1 cellular context compared by ENCODE assay signal in the genomic region with DNA sequence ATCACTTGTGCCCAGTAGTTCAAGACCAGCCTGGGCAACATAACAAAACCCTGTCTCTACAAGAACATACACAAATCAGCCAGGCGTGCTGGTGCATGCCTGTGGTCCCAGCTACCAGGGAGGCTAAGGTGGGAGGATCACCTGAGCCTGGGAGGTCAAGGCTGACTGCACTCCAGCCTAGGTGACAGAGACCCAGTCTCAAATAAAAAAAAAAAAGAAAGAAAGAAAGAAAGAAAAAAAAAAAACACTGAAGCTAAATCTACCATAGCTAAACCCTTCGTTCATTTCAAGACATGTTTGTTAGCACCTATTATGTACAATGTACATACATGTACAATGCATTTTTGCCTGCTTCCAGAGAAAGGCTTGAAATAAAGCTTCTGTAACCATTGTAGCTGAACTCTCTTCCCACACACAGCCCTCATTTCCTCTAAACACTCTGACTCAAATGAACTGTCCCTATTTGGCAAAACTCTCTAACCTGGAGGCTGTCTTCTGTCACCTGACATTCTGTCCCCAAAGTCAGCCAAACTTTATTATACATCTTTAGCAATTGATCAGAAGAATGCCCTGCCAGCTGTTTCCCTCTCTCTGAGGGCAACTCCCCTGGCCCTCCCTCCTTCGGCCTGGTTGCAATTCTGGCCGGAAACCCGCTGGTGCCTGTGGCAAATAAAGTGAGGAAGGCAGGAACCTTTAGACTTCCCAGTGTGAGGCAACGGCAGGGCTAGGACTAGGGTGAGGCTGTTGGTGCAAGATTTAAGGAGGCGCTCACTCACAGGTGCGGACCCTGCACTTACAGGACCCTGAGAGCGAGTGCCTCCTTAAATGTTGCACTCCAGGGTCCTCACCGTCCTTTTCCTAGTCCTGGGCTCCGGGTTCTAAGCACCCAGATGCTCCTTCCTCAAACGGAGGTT.
TF ChIP-seq lines count a peak whose summit lies in the region.

No MANE protein-coding gene starts in this region.

TF ChIP-seq in HepG2, 621 proteins besides CTCF, POLR2A, EP300 and RAD21 (continued from another document and continues in another):
- TF ChIP-seq, protein P1, sequence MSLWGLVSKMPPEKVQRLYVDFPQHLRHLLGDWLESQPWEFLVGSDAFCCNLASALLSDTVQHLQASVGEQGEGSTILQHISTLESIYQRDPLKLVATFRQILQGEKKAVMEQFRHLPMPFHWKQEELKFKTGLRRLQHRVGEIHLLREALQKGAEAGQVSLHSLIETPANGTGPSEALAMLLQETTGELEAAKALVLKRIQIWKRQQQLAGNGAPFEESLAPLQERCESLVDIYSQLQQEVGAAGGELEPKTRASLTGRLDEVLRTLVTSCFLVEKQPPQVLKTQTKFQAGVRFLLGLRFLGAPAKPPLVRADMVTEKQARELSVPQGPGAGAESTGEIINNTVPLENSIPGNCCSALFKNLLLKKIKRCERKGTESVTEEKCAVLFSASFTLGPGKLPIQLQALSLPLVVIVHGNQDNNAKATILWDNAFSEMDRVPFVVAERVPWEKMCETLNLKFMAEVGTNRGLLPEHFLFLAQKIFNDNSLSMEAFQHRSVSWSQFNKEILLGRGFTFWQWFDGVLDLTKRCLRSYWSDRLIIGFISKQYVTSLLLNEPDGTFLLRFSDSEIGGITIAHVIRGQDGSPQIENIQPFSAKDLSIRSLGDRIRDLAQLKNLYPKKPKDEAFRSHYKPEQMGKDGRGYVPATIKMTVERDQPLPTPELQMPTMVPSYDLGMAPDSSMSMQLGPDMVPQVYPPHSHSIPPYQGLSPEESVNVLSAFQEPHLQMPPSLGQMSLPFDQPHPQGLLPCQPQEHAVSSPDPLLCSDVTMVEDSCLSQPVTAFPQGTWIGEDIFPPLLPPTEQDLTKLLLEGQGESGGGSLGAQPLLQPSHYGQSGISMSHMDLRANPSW (CRISPR knock-in tag; IDR thresholded peaks at IDR 0.05; ENCODE audit: borderline replicate concordance), result no peak
- TF ChIP-seq ZBTB42 (CRISPR knock-in tag; IDR thresholded peaks at IDR 0.05), result no peak
- no peak for TF ChIP-seq ZNF205 (CRISPR knock-in tag; IDR thresholded peaks at IDR 0.05)
- TF ChIP-seq, protein P2, sequence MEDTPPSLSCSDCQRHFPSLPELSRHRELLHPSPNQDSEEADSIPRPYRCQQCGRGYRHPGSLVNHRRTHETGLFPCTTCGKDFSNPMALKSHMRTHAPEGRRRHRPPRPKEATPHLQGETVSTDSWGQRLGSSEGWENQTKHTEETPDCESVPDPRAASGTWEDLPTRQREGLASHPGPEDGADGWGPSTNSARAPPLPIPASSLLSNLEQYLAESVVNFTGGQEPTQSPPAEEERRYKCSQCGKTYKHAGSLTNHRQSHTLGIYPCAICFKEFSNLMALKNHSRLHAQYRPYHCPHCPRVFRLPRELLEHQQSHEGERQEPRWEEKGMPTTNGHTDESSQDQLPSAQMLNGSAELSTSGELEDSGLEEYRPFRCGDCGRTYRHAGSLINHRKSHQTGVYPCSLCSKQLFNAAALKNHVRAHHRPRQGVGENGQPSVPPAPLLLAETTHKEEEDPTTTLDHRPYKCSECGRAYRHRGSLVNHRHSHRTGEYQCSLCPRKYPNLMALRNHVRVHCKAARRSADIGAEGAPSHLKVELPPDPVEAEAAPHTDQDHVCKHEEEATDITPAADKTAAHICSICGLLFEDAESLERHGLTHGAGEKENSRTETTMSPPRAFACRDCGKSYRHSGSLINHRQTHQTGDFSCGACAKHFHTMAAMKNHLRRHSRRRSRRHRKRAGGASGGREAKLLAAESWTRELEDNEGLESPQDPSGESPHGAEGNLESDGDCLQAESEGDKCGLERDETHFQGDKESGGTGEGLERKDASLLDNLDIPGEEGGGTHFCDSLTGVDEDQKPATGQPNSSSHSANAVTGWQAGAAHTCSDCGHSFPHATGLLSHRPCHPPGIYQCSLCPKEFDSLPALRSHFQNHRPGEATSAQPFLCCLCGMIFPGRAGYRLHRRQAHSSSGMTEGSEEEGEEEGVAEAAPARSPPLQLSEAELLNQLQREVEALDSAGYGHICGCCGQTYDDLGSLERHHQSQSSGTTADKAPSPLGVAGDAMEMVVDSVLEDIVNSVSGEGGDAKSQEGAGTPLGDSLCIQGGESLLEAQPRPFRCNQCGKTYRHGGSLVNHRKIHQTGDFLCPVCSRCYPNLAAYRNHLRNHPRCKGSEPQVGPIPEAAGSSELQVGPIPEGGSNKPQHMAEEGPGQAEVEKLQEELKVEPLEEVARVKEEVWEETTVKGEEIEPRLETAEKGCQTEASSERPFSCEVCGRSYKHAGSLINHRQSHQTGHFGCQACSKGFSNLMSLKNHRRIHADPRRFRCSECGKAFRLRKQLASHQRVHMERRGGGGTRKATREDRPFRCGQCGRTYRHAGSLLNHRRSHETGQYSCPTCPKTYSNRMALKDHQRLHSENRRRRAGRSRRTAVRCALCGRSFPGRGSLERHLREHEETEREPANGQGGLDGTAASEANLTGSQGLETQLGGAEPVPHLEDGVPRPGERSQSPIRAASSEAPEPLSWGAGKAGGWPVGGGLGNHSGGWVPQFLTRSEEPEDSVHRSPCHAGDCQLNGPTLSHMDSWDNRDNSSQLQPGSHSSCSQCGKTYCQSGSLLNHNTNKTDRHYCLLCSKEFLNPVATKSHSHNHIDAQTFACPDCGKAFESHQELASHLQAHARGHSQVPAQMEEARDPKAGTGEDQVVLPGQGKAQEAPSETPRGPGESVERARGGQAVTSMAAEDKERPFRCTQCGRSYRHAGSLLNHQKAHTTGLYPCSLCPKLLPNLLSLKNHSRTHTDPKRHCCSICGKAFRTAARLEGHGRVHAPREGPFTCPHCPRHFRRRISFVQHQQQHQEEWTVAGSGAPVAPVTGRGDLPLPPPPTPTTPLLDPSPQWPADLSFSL (CRISPR knock-in tag; IDR thresholded peaks at IDR 0.05), result no peak
- TF ChIP-seq ZIK1 (CRISPR knock-in tag; IDR thresholded peaks at IDR 0.05; ENCODE audit: borderline replicate concordance, low read depth), result no peak
- no peak for TF ChIP-seq ZNF841 (CRISPR knock-in tag; IDR thresholded peaks at IDR 0.05; ENCODE audit: borderline replicate concordance)
- TF ChIP-seq, protein P3, sequence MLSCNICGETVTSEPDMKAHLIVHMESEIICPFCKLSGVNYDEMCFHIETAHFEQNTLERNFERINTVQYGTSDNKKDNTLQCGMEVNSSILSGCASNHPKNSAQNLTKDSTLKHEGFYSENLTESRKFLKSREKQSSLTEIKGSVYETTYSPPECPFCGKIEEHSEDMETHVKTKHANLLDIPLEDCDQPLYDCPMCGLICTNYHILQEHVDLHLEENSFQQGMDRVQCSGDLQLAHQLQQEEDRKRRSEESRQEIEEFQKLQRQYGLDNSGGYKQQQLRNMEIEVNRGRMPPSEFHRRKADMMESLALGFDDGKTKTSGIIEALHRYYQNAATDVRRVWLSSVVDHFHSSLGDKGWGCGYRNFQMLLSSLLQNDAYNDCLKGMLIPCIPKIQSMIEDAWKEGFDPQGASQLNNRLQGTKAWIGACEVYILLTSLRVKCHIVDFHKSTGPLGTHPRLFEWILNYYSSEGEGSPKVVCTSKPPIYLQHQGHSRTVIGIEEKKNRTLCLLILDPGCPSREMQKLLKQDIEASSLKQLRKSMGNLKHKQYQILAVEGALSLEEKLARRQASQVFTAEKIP (CRISPR knock-in tag; IDR thresholded peaks at IDR 0.05; ENCODE audit: borderline replicate concordance), result no peak
- TF ChIP-seq HNRNPUL1 (IDR thresholded peaks at IDR 0.05; ENCODE audit: low read depth, low read length), result no peak
- no peak for TF ChIP-seq ZNF260 (CRISPR knock-in tag; IDR thresholded peaks at IDR 0.05; ENCODE audit: borderline replicate concordance, low read depth)
- no peak for TF ChIP-seq HOXA5 (CRISPR knock-in tag; IDR thresholded peaks at IDR 0.05)
- no peak for TF ChIP-seq ZNF468 (CRISPR knock-in tag; IDR thresholded peaks at IDR 0.05)
- TF ChIP-seq, protein P4, sequence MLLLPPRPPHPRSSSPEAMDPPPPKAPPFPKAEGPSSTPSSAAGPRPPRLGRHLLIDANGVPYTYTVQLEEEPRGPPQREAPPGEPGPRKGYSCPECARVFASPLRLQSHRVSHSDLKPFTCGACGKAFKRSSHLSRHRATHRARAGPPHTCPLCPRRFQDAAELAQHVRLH (CRISPR knock-in tag; IDR thresholded peaks at IDR 0.05; ENCODE audit: borderline replicate concordance, low read depth), result no peak
- TF ChIP-seq ZNF839 (CRISPR knock-in tag; IDR thresholded peaks at IDR 0.05; ENCODE audit: borderline replicate concordance), result no peak
- TF ChIP-seq ZNF296 (CRISPR knock-in tag; conservative IDR thresholded peaks at IDR 0.05), result no peak
- peak; percentile 39; the same call in 1 of the 2 replicates for TF ChIP-seq TAF1 (CRISPR knock-in tag; IDR thresholded peaks at IDR 0.05)
- TF ChIP-seq TMF1 (CRISPR knock-in tag; IDR thresholded peaks at IDR 0.05; ENCODE audit: low read depth), result no peak
- no peak for TF ChIP-seq RELA (CRISPR knock-in tag; IDR thresholded peaks at IDR 0.05)
- no peak for TF ChIP-seq ZNF569 (CRISPR knock-in tag; IDR thresholded peaks at IDR 0.05; ENCODE audit: borderline replicate concordance)
- TF ChIP-seq ZNF549 (CRISPR knock-in tag; IDR thresholded peaks at IDR 0.05), result no peak
- no peak for TF ChIP-seq NBN (conservative IDR thresholded peaks at IDR 0.05)
- no peak for TF ChIP-seq ZFP82 (CRISPR knock-in tag; IDR thresholded peaks at IDR 0.05; ENCODE audit: borderline replicate concordance)
- TF ChIP-seq ZNF788 (CRISPR knock-in tag; IDR thresholded peaks at IDR 0.05; ENCODE audit: borderline replicate concordance), result no peak
- no peak for TF ChIP-seq JUNB (CRISPR knock-in tag; IDR thresholded peaks at IDR 0.05; ENCODE audit: borderline replicate concordance)
- TF ChIP-seq ATRX (CRISPR knock-in tag; IDR thresholded peaks at IDR 0.05; ENCODE audit: borderline replicate concordance), result no peak
- no peak for TF ChIP-seq KLF16 (CRISPR knock-in tag; IDR thresholded peaks at IDR 0.05)
- TF ChIP-seq, protein P5, sequence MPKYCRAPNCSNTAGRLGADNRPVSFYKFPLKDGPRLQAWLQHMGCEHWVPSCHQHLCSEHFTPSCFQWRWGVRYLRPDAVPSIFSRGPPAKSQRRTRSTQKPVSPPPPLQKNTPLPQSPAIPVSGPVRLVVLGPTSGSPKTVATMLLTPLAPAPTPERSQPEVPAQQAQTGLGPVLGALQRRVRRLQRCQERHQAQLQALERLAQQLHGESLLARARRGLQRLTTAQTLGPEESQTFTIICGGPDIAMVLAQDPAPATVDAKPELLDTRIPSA (CRISPR knock-in tag; IDR thresholded peaks at IDR 0.05; ENCODE audit: borderline replicate concordance), result no peak
- TF ChIP-seq, protein P6, sequence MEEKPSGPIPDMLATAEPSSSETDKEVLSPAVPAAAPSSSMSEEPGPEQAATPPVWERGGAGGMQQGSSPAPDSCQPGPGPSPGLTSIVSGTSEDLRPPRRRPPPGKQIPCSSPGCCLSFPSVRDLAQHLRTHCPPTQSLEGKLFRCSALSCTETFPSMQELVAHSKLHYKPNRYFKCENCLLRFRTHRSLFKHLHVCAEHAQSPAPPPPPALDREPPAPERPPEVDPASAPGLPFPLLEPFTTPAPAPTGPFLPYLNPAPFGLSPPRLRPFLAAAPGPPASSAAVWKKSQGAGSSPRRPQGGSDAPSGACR (CRISPR knock-in tag; IDR thresholded peaks at IDR 0.05), result no peak
- TF ChIP-seq ZNF724P (CRISPR knock-in tag; IDR thresholded peaks at IDR 0.05; ENCODE audit: borderline replicate concordance), result no peak
- TF ChIP-seq HOXA7 (CRISPR knock-in tag; IDR thresholded peaks at IDR 0.05), result no peak
- no peak for TF ChIP-seq ZNF33A (CRISPR knock-in tag; IDR thresholded peaks at IDR 0.05; ENCODE audit: borderline replicate concordance)
- TF ChIP-seq, protein P7, sequence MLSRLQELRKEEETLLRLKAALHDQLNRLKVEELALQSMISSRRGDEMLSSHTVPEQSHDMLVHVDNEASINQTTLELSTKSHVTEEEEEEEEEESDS (CRISPR knock-in tag; IDR thresholded peaks at IDR 0.05; ENCODE audit: borderline replicate concordance), result no peak
- TF ChIP-seq REXO4 (CRISPR knock-in tag; IDR thresholded peaks at IDR 0.05; ENCODE audit: borderline replicate concordance), result no peak
- no peak for TF ChIP-seq ZNF382 (CRISPR knock-in tag; IDR thresholded peaks at IDR 0.05; ENCODE audit: borderline replicate concordance)
- TF ChIP-seq, protein P8, sequence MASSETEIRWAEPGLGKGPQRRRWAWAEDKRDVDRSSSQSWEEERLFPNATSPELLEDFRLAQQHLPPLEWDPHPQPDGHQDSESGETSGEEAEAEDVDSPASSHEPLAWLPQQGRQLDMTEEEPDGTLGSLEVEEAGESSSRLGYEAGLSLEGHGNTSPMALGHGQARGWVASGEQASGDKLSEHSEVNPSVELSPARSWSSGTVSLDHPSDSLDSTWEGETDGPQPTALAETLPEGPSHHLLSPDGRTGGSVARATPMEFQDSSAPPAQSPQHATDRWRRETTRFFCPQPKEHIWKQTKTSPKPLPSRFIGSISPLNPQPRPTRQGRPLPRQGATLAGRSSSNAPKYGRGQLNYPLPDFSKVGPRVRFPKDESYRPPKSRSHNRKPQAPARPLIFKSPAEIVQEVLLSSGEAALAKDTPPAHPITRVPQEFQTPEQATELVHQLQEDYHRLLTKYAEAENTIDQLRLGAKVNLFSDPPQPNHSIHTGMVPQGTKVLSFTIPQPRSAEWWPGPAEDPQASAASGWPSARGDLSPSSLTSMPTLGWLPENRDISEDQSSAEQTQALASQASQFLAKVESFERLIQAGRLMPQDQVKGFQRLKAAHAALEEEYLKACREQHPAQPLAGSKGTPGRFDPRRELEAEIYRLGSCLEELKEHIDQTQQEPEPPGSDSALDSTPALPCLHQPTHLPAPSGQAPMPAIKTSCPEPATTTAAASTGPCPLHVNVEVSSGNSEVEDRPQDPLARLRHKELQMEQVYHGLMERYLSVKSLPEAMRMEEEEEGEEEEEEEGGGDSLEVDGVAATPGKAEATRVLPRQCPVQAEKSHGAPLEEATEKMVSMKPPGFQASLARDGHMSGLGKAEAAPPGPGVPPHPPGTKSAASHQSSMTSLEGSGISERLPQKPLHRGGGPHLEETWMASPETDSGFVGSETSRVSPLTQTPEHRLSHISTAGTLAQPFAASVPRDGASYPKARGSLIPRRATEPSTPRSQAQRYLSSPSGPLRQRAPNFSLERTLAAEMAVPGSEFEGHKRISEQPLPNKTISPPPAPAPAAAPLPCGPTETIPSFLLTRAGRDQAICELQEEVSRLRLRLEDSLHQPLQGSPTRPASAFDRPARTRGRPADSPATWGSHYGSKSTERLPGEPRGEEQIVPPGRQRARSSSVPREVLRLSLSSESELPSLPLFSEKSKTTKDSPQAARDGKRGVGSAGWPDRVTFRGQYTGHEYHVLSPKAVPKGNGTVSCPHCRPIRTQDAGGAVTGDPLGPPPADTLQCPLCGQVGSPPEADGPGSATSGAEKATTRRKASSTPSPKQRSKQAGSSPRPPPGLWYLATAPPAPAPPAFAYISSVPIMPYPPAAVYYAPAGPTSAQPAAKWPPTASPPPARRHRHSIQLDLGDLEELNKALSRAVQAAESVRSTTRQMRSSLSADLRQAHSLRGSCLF (CRISPR knock-in tag; IDR thresholded peaks at IDR 0.05; ENCODE audit: borderline replicate concordance), result no peak
- no peak for TF ChIP-seq MZF1 (CRISPR knock-in tag; IDR thresholded peaks at IDR 0.05; ENCODE audit: borderline replicate concordance)
- TF ChIP-seq, protein P9, sequence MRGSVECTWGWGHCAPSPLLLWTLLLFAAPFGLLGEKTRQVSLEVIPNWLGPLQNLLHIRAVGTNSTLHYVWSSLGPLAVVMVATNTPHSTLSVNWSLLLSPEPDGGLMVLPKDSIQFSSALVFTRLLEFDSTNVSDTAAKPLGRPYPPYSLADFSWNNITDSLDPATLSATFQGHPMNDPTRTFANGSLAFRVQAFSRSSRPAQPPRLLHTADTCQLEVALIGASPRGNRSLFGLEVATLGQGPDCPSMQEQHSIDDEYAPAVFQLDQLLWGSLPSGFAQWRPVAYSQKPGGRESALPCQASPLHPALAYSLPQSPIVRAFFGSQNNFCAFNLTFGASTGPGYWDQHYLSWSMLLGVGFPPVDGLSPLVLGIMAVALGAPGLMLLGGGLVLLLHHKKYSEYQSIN (CRISPR knock-in tag; IDR thresholded peaks at IDR 0.05; ENCODE audit: borderline replicate concordance), result no peak
- TF ChIP-seq ZNF230 (CRISPR knock-in tag; IDR thresholded peaks at IDR 0.05), result no peak
- TF ChIP-seq KDM5B (CRISPR knock-in tag; IDR thresholded peaks at IDR 0.05; ENCODE audit: borderline replicate concordance), result no peak
- no peak for TF ChIP-seq NFYB (CRISPR knock-in tag; IDR thresholded peaks at IDR 0.05)
- TF ChIP-seq ZFP36 (IDR thresholded peaks at IDR 0.05; ENCODE audit: borderline replicate concordance, low read depth, low read length, partially characterized antibody), result no peak
